ENCODE assay signal across 26 cellular contexts in genomic region chr10:43982250-43982649, GRCh38.
"Had no signal": no experiment of that assay in that cellular context is flagged by ENCODE, and none has a peak within 500 bp of the region (broad histone marks: within the 10 kb centered on the region; RNA-seq: fewer than 3 reads in every experiment).

No MANE protein-coding gene starts in this region.

- H3K4me3 ChIP-seq: heart left ventricle, left ventricle myocardium inferior, ovary, prostate gland, skin epidermis, stomach, testis, thyroid gland, transverse colon, upper lobe of left lung, vagina had no signal

- DNase-seq: heart left ventricle; hypothalamus; immature natural killer cell; left ventricle myocardium inferior; naive thymus-derived CD8-positive, alpha-beta T cell; occipital lobe; ovary; retina; right cardiac atrium; stimulated activated CD4-positive, alpha-beta T cell treated with anti-CD3 and anti-CD28 coated beads, Interleukin-12 subunit alpha, Interleukin-12 subunit beta, amount 100 ng/mL, for 4 hours; stimulated activated CD4-positive, alpha-beta T cell treated with anti-CD3 and anti-CD28 coated beads, Interleukin-15, amount 100 ng/mL, for 24 hours; stimulated activated CD4-positive, alpha-beta T cell treated with anti-CD3 and anti-CD28 coated beads, Interleukin-2, amount 100 ng/mL, for 24 hours; stimulated activated CD4-positive, alpha-beta T cell treated with anti-CD3 and anti-CD28 coated beads, Interleukin-4, amount 100 ng/mL, for 1 hour; stimulated activated naive B cell treated with anti-CD40 and anti-IgM and Interleukin-4, amounts not matched to agents 10 μg/mL and 1 μg/mL and 100 μg/mL, for 72 hours; stimulated activated naive CD8-positive, alpha-beta T cell treated with anti-CD3 and anti-CD28 coated beads, Interleukin-15, Interleukin-2, amounts not matched to agents 100 U/mL and 50 U/mL, for 24 hours; stomach; testis; thyroid gland; transverse colon; upper lobe of left lung had no signal

- H3K4me1 ChIP-seq: prostate gland, stomach, testis, thyroid gland, transverse colon, vagina had no signal

- H3K36me3 ChIP-seq: heart left ventricle, left ventricle myocardium inferior, neutrophil, ovary, prostate gland, stomach, thyroid gland, transverse colon, upper lobe of left lung, vagina had no signal

- FAIRE-seq: islet of Langerhans had no signal

- H3K9me3 ChIP-seq: heart left ventricle, left ventricle myocardium inferior, neutrophil, ovary, prostate gland, testis, thyroid gland, transverse colon, upper lobe of left lung, vagina had no signal

- H3K27ac ChIP-seq: heart left ventricle, left ventricle myocardium inferior, ovary, prostate gland, skin epidermis, stomach, testis, thyroid gland, transverse colon, upper lobe of left lung, vagina had no signal

- ATAC-seq: heart left ventricle; naive thymus-derived CD8-positive, alpha-beta T cell; right cardiac atrium; sciatic nerve; stimulated activated naive B cell treated with anti-CD40 and anti-IgM and Interleukin-4, amounts not matched to agents 10 μg/mL and 1 μg/mL and 100 μg/mL, for 72 hours; stimulated activated naive CD8-positive, alpha-beta T cell treated with anti-CD3 and anti-CD28 coated beads, Interleukin-15, Interleukin-2, amounts not matched to agents 100 U/mL and 50 U/mL, for 24 hours had no signal

- H3K27me3 ChIP-seq: heart left ventricle, neutrophil, ovary, stomach, testis, thyroid gland, transverse colon, upper lobe of left lung, vagina had no signal
